Comparison of ENCODE assay signal across 30 cellular contexts in genomic region chr7:75064291-75064690, GRCh38.
"Had no signal": no experiment of that assay in that cellular context is flagged by ENCODE, and none has a peak within 500 bp of the region (broad histone marks: within the 10 kb centered on the region; RNA-seq: fewer than 3 reads in every experiment).

No MANE protein-coding gene starts in this region.

- H3K9me3 Mint-ChIP-seq: dendritic cell treated with granulocyte-macrophage colony-stimulating factor and Interleukin-4, amounts not matched to agents 40 ng/mL and 50 ng/mL, for 4 days; endodermal cell; mesothelial cell of epicardium; naive B cell; natural killer cell treated with Interleukin-12 subunit alpha and Interleukin-12 subunit beta and Interleukin-15 and Interleukin-18, amount 100 ng/mL, for 72 hours; neural crest cell; stimulated activated effector memory CD8-positive, alpha-beta T cell treated with anti-CD3 and anti-CD28 coated beads, Interleukin-12 subunit alpha, Interleukin-12 subunit beta, amount 100 ng/mL, for 72 hours had no signal

- DNase-seq: effector CD8-positive, alpha-beta T cell; endodermal cell; foreskin fibroblast; heart left ventricle; kidney; mesenchymal stem cell; naive B cell; stimulated activated CD4-positive, alpha-beta T cell treated with anti-CD3 and anti-CD28 coated beads, Interleukin-2, amount 100 ng/mL, for 24 hours; stimulated activated CD4-positive, alpha-beta T cell treated with anti-CD3 and anti-CD28 coated beads, Interleukin-4, amount 100 ng/mL, for 24 hours; stimulated activated naive CD4-positive, alpha-beta T cell treated with Interleukin-2 at 50 U/mL for 16 hours; stomach; thyroid gland; trophoblast cell had no signal

- H3K4me3 Mint-ChIP-seq: dendritic cell treated with granulocyte-macrophage colony-stimulating factor and Interleukin-4, amounts not matched to agents 40 ng/mL and 50 ng/mL, for 4 days; endodermal cell; mesothelial cell of epicardium; naive B cell; natural killer cell treated with Interleukin-12 subunit alpha and Interleukin-12 subunit beta and Interleukin-15 and Interleukin-18, amount 100 ng/mL, for 72 hours; neural crest cell; stimulated activated effector memory CD8-positive, alpha-beta T cell treated with anti-CD3 and anti-CD28 coated beads, Interleukin-12 subunit alpha, Interleukin-12 subunit beta, amount 100 ng/mL, for 72 hours had no signal

- H3K4me3 ChIP-seq: gastrocnemius medialis, heart left ventricle, hepatocyte, mucosa of descending colon, prostate gland, right atrium auricular region, smooth muscle cell, stomach, thyroid gland had no signal

- H3K27me3 Mint-ChIP-seq: dendritic cell treated with granulocyte-macrophage colony-stimulating factor and Interleukin-4, amounts not matched to agents 40 ng/mL and 50 ng/mL, for 4 days; naive B cell; natural killer cell treated with Interleukin-12 subunit alpha and Interleukin-12 subunit beta and Interleukin-15 and Interleukin-18, amount 100 ng/mL, for 72 hours had no signal

- H3K27ac ChIP-seq: epithelial cell of prostate, gastrocnemius medialis, heart left ventricle, hepatocyte, neutrophil, parathyroid adenoma, prostate gland, right atrium auricular region, stomach, thyroid gland had no signal

- H3K27me3 ChIP-seq: gastrocnemius medialis, heart left ventricle, hepatocyte, neutrophil, right atrium auricular region, stomach, thyroid gland had no signal

- H3K4me1 Mint-ChIP-seq: endodermal cell, mesothelial cell of epicardium, neural crest cell had no signal

- H3K27ac Mint-ChIP-seq: dendritic cell treated with granulocyte-macrophage colony-stimulating factor and Interleukin-4, amounts not matched to agents 40 ng/mL and 50 ng/mL, for 4 days; endodermal cell; mesothelial cell of epicardium; natural killer cell treated with Interleukin-12 subunit alpha and Interleukin-12 subunit beta and Interleukin-15 and Interleukin-18, amount 100 ng/mL, for 72 hours had no signal

- ATAC-seq: esophagus mucosa; gastrocnemius medialis; heart left ventricle; left lobe of liver; mucosa of descending colon; natural killer cell treated with Interleukin-12 subunit alpha and Interleukin-12 subunit beta and Interleukin-15 and Interleukin-18, amount 100 ng/mL, for 72 hours; sciatic nerve; stimulated activated effector memory CD8-positive, alpha-beta T cell treated with anti-CD3 and anti-CD28 coated beads, Interleukin-12 subunit alpha, Interleukin-12 subunit beta, amount 100 ng/mL, for 72 hours had no signal

- H3K9me3 ChIP-seq: gastrocnemius medialis, heart left ventricle, mucosa of descending colon, neutrophil, prostate gland, right atrium auricular region, stomach, thyroid gland had no signal

- H3K4me1 ChIP-seq: gastrocnemius medialis, heart left ventricle, parathyroid adenoma, prostate gland, right atrium auricular region, stomach, thyroid gland had no signal
